Comparison of ENCODE assay signal across 22 cellular contexts in genomic region chr20:50258790-50259483, GRCh38.
DNase-seq lines count a peak whose midpoint lies in the region; ATAC-seq and TF ChIP-seq lines count a peak whose summit lies in the region.
"Had no signal": no experiment of that assay in that cellular context is flagged by ENCODE, and none has a peak within 500 bp of the region (broad histone marks: within the 10 kb centered on the region; RNA-seq: fewer than 3 reads in every experiment).

No MANE protein-coding gene starts in this region.

- H4K91ac ChIP-seq in mesenchymal stem cell (ENCODE audit: low read length): peak overlapping the region; percentile 64

- no peaks in the 10 kb centered on the region for H3K9me3 ChIP-seq in mesenchymal stem cell (ENCODE audit: control insufficient read depth, low read length)
- no peaks in the 10 kb centered on the region for H3K9me3 ChIP-seq in upper lobe of right lung
- H3K9me3 ChIP-seq: testis had no signal

- H3K4me2 ChIP-seq in mesenchymal stem cell (ENCODE audit: low read length, poor library complexity, severe bottlenecking): no peak overlapping the region

- H3K36me3 Mint-ChIP-seq in Calu3 (ENCODE audit: insufficient read depth, unreplicated experiment): no peaks in the 10 kb centered on the region
- H3K36me3 Mint-ChIP-seq: naive thymus-derived CD8-positive, alpha-beta T cell had no signal

- CTCF ChIA-PET in Calu3 (lab: Charles Lee): interaction anchor here (0.6 to 2.2 kb wide), 3 partner anchors 14 to 41 kb away, joined by 3 to 6 read pairs (median 6); no protein-coding TSS in a partner anchor

- no peaks in the 10 kb centered on the region for H3K79me1 ChIP-seq in mesenchymal stem cell (replicated peaks; ENCODE audit: low read length, poor library complexity, severe bottlenecking)

- H3K4ac ChIP-seq in mesenchymal stem cell (ENCODE audit: low read depth in 1 of 2, low read length in 2 of 2): peak overlapping the region in 1 of 2 experiments; percentile 40

- peak overlapping the region in 1 of 2 experiments; percentile 4 for H3K14ac ChIP-seq in mesenchymal stem cell (ENCODE audit: low read length in 2 of 2)

- peak overlapping the region; percentile 46 for H4K8ac ChIP-seq in mesenchymal stem cell (ENCODE audit: low read length)

- H3K9me3 Mint-ChIP-seq in Calu3 (ENCODE audit: low read depth, unreplicated experiment): no peaks in the 10 kb centered on the region
- H3K9me3 Mint-ChIP-seq: activated CD4-positive, alpha-beta memory T cell treated with anti-CD3 and anti-CD28 coated beads, Interleukin-2, amount 10 ng/mL, durations not matched to agents 7 days and 5 days; IgD-negative memory B cell; naive thymus-derived CD8-positive, alpha-beta T cell; T-helper 1 cell treated with Interleukin-12 subunit alpha and Interleukin-12 subunit beta and Interleukin-4 antibody, amounts not matched to agents 30 μg/mL and 1 μg/mL, for 36 hours had no signal

- no peak overlapping the region for H3K4me3 ChIP-seq in mesenchymal stem cell (ENCODE audit: insufficient read depth in 1 of 2, low read depth in 1 of 2, low read length in 2 of 2)
- H3K4me3 ChIP-seq in upper lobe of right lung: no peak overlapping the region
- H3K4me3 ChIP-seq: SK-N-MC, testis had no signal

- H3K27me3 ChIP-seq in mesenchymal stem cell (ENCODE audit: control insufficient read depth in 1 of 2, insufficient read depth in 1 of 2, low read length in 2 of 2): no peaks in the 10 kb centered on the region
- no peaks in the 10 kb centered on the region for H3K27me3 ChIP-seq in upper lobe of right lung
- H3K27me3 ChIP-seq: testis had no signal

- H3K27ac ChIP-seq in mesenchymal stem cell (ENCODE audit: low read length, poor library complexity, severe bottlenecking): no peak overlapping the region
- H3K27ac ChIP-seq in upper lobe of right lung: peak overlapping the region; percentile 59
- H3K27ac ChIP-seq: SK-N-MC had no signal

- H2BK120ac ChIP-seq in mesenchymal stem cell (ENCODE audit: low read depth, low read length): no peak overlapping the region

- no peak for TF ChIP-seq CTCF in upper lobe of right lung (IDR thresholded peaks at IDR 0.05)
- TF ChIP-seq CTCF in Calu3 (IDR thresholded peaks at IDR 0.05; ENCODE audit: unreplicated experiment): no peak

- H3K23ac ChIP-seq in mesenchymal stem cell (ENCODE audit: low read length in 2 of 2): no peak overlapping the region

- 94% methylated on average over 8 of the region's 8 CpGs for WGBS in mesenchymal stem cell

- H3K4me1 ChIP-seq in mesenchymal stem cell (ENCODE audit: control insufficient read depth, insufficient read depth, low read depth, low read length): peaks cover 5% of the 10 kb centered on the region
- peaks cover 14% of the 10 kb centered on the region for H3K4me1 ChIP-seq in upper lobe of right lung
- H3K4me1 ChIP-seq: parathyroid adenoma had no signal

- peak overlapping the region; percentile 57 to 61 for H3K18ac ChIP-seq in mesenchymal stem cell (ENCODE audit: low read depth in 1 of 2, low read length in 2 of 2)

- H2BK15ac ChIP-seq in mesenchymal stem cell (ENCODE audit: low read depth, poor library complexity, severe bottlenecking): no peak overlapping the region

- intact Hi-C loops in Right ventricle myocardium superior (cut with DNase I) (no loop called here), left ventricle myocardium superior (cut with micrococcal nuclease) (no loop called here), upper lobe of right lung (cut with DNase I) (no loop called here), Calu3 (cut with micrococcal nuclease; ENCODE audit: unreplicated experiment) (no loop called here)

- no peaks in the 10 kb centered on the region for H3K27me3 Mint-ChIP-seq in Calu3 (ENCODE audit: unreplicated experiment)

- peak overlapping the region; percentile 61 for H3K9ac ChIP-seq in mesenchymal stem cell (ENCODE audit: low read length)
- H3K9ac ChIP-seq: parathyroid adenoma had no signal

- H3K27ac Mint-ChIP-seq in Calu3 (ENCODE audit: unreplicated experiment): no peak overlapping the region
- H3K27ac Mint-ChIP-seq: activated CD4-positive, alpha-beta memory T cell treated with anti-CD3 and anti-CD28 coated beads, Interleukin-2, amount 10 ng/mL, durations not matched to agents 7 days and 5 days had no signal

- BruUV-seq in Calu3 (replicated peaks; lab: Mats Ljungman, UMichigan): no TSS peak

- no peak overlapping the region for H2BK5ac ChIP-seq in mesenchymal stem cell (ENCODE audit: low read depth, low read length, poor library complexity, severe bottlenecking)

- peaks cover 60% of the 10 kb centered on the region for H3K4me1 Mint-ChIP-seq in Calu3 (ENCODE audit: low read depth, unreplicated experiment)

- DNase-seq in Right ventricle myocardium superior (peak; percentile 20), left ventricle myocardium superior (no peak), UCSD-AML1 (lab: John Stamatoyannopoulos, UW; ENCODE audit: unreplicated experiment) (peak; percentile 31), mesenchymal stem cell (no peak), upper lobe of right lung (peak; percentile 57), Calu3 (no peak)
- no peak for DNase-seq in stimulated activated CD4-positive, alpha-beta T cell treated with anti-CD3 and anti-CD28 coated beads, Interleukin-2, amount 100 ng/mL, for 48 hours
- DNase-seq: activated CD4-positive, alpha-beta memory T cell treated with anti-CD3 and anti-CD28 coated beads, Interleukin-2, amount 10 ng/mL, durations not matched to agents 7 days and 5 days; activated CD4-positive, alpha-beta T cell treated with anti-CD3 and anti-CD28 coated beads for 1 hour; naive thymus-derived CD8-positive, alpha-beta T cell; NCI-H1105; NCI-H2029; NCI-H526 treated with DMSO at 0.1 percent for 48 hours; stimulated activated CD4-positive, alpha-beta T cell treated with anti-CD3 and anti-CD28 coated beads, Interleukin-12 subunit alpha, Interleukin-12 subunit beta, amount 100 ng/mL, for 4 hours; stimulated activated CD4-positive, alpha-beta T cell treated with anti-CD3 and anti-CD28 coated beads, Interleukin-4, amount 100 ng/mL, for 4 hours; stimulated activated naive CD4-positive, alpha-beta T cell had no signal

- H2AK5ac ChIP-seq in mesenchymal stem cell (ENCODE audit: low read length, severe bottlenecking): no peak overlapping the region

- H3K4me3 Mint-ChIP-seq in Calu3 (ENCODE audit: low read depth, unreplicated experiment): no peak overlapping the region
- H3K4me3 Mint-ChIP-seq: activated CD4-positive, alpha-beta memory T cell treated with anti-CD3 and anti-CD28 coated beads, Interleukin-2, amount 10 ng/mL, durations not matched to agents 7 days and 5 days; IgD-negative memory B cell; T-helper 1 cell treated with Interleukin-12 subunit alpha and Interleukin-12 subunit beta and Interleukin-4 antibody, amounts not matched to agents 30 μg/mL and 1 μg/mL, for 36 hours had no signal

- no peak overlapping the region for H2AFZ ChIP-seq in mesenchymal stem cell (ENCODE audit: low read depth, low read length)

- H3K36me3 ChIP-seq in mesenchymal stem cell (ENCODE audit: control insufficient read depth in 1 of 2, insufficient read depth in 2 of 2, low read depth in 1 of 2, low read length in 2 of 2): no peaks in the 10 kb centered on the region
- no peaks in the 10 kb centered on the region for H3K36me3 ChIP-seq in upper lobe of right lung

- ATAC-seq in Right ventricle myocardium superior (ENCODE audit: poor library complexity) (no peak), left ventricle myocardium superior (no peak), upper lobe of right lung (no peak), HG03469 (IDR thresholded peaks at IDR 0.05; ENCODE audit: unreplicated experiment) (no peak)
- ATAC-seq: naive thymus-derived CD8-positive, alpha-beta T cell had no signal

- H2BK12ac ChIP-seq in mesenchymal stem cell (ENCODE audit: low read length in 2 of 2): peak overlapping the region in 1 of 2 experiments; percentile 87

Comparison
In these comparisons a context has a peak if more than half of its experiments do, and no peak if none do; other contexts are left out.
1. DNase-seq: peak in Right ventricle myocardium superior (single experiment), UCSD-AML1 (single experiment) and upper lobe of right lung (single experiment); none in left ventricle myocardium superior (single experiment), mesenchymal stem cell (single experiment), stimulated activated CD4-positive, alpha-beta T cell treated with anti-CD3 and anti-CD28 coated beads, Interleukin-2, amount 100 ng/mL, for 48 hours (0 of 2) and Calu3 (single experiment).